In the genomic region with DNA sequence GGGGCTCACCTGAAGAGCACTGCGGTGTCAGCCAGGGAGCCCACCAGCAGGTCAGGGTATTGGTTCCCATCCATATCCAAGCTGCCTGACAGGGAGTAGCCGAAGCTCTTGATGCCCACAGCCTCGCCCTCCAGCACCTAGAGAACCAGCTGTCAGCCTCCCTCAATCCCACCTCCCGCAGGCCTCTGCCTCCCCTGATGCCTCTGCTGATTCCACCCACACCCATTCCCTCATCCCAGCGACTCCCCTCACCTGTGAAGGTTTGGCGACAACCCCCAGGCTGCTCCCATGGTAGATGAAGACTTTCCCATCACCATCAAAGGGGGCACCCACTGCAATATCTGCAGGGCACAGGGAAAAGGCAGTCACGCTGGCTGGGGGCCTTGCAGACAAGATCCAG, we compare ENCODE assay signal across 19 cellular contexts. TPM values are rescaled to one million over a fixed set of nuclear protein-coding genes. Genes with fewer than 3 reads are reported as not detected.
DNase-seq lines count a peak whose midpoint lies in the region; ATAC-seq and TF ChIP-seq lines count a peak whose summit lies in the region.
"Had no signal": no experiment of that assay in that cellular context is flagged by ENCODE, and none has a peak within 500 bp of the region (broad histone marks: within the 10 kb centered on the region; RNA-seq: fewer than 3 reads in every experiment).

No MANE protein-coding gene starts in this region.

- H3K36me3 ChIP-seq in right atrium auricular region (peaks cover 91% of the 10 kb centered on the region), skeletal muscle tissue (ENCODE audit: control insufficient read depth in 3 of 3, insufficient read depth in 3 of 3, low read length in 3 of 3) (peaks cover 64 to 79% (median 79%) of the 10 kb centered on the region in 3 donors), aorta (ENCODE audit: control insufficient read depth in 1 of 2, insufficient read depth in 2 of 2, low read length in 1 of 2) (peaks cover 0 to 21% of the 10 kb centered on the region in 2 donors)

- H3K4me1 ChIP-seq in right atrium auricular region (peaks cover 0 to 24% of the 10 kb centered on the region in 2 donors), skeletal muscle tissue (ENCODE audit: control insufficient read depth in 3 of 3, insufficient read depth in 3 of 3, low read length in 3 of 3) (peaks cover 26 to 35% (median 29%) of the 10 kb centered on the region in 3 donors), aorta (ENCODE audit: control insufficient read depth in 1 of 2, insufficient read depth in 2 of 2, low read length in 2 of 2) (no peaks in the 10 kb centered on the region)

- intact Hi-C loops in left ventricle myocardium superior (cut with micrococcal nuclease) (no loop called here), aorta (cut with DNase I) (no loop called here)

- WGBS in aorta, 2 donors: 91% methylated on average over 7 of the region's 7 CpGs

- ATAC-seq in left ventricle myocardium superior (no peak), aorta (ENCODE audit: low FRiP score) (no peak), HG03432 (IDR thresholded peaks at IDR 0.05; ENCODE audit: unreplicated experiment) (no peak), GM21737 (IDR thresholded peaks at IDR 0.05; ENCODE audit: unreplicated experiment) (no peak)
- ATAC-seq: Panc1 had no signal

- no peak overlapping the region for H3K4me3 ChIP-seq in right atrium auricular region
- no peak overlapping the region for H3K4me3 ChIP-seq in skeletal muscle tissue (ENCODE audit: low read length in 3 of 3)
- H3K4me3 ChIP-seq in aorta (ENCODE audit: low read length in 2 of 2): no peak overlapping the region

- H3K27ac ChIP-seq in right atrium auricular region: no peak overlapping the region
- peak overlapping the region; percentile 40 for H3K27ac ChIP-seq in skeletal muscle tissue (ENCODE audit: low read depth, low read length)
- no peak overlapping the region for H3K27ac ChIP-seq in aorta (ENCODE audit: low read depth in 1 of 2, low read length in 2 of 2)

- no peak for TF ChIP-seq CTCF in right atrium auricular region (IDR thresholded peaks at IDR 0.05)

- H3K9me3 ChIP-seq in right atrium auricular region: no peaks in the 10 kb centered on the region
- H3K9me3 ChIP-seq in skeletal muscle tissue (ENCODE audit: control insufficient read depth in 3 of 3, low read length in 3 of 3): no peaks in the 10 kb centered on the region
- H3K9me3 ChIP-seq in aorta (ENCODE audit: control insufficient read depth, low read length): no peaks in the 10 kb centered on the region

- H3K27me3 ChIP-seq in right atrium auricular region (no peaks in the 10 kb centered on the region), skeletal muscle tissue (ENCODE audit: control insufficient read depth in 3 of 3, insufficient read depth in 3 of 3, low read length in 3 of 3) (no peaks in the 10 kb centered on the region), aorta (ENCODE audit: control insufficient read depth in 1 of 2, insufficient read depth in 2 of 2, low read length in 1 of 2) (no peaks in the 10 kb centered on the region)

- DNase-seq in left ventricle myocardium superior: peak; percentile 11
- no peak for DNase-seq in right atrium auricular region (ENCODE audit: low spot score)
- DNase-seq in islet precursor cell: peak; percentile 47
- peak; percentile 26 to 48 for DNase-seq in aorta
- DNase-seq: CD4-positive, CD25-positive, alpha-beta regulatory T cell; EL; GF-D8; HCEC 1CT; Karpas-422; MV-4-11; NCI-H1105 treated with DMSO at 0.1 percent for 48 hours; NCI-H2081 treated with DMSO at 0.1 percent for 48 hours; NCI-H2171 treated with DMSO at 0.1 percent for 48 hours; NCI-H524 treated with DMSO at 0.1 percent for 48 hours; NCI-H82 had no signal

- peak overlapping the region in 1 of 3 donors; percentile 33 for H3K9ac ChIP-seq in skeletal muscle tissue (ENCODE audit: low read depth in 1 of 3, low read length in 3 of 3)

RNA-seq across cellular contexts. Expression of a gene that starts 10.0 kb away (rescaled TPM):
- total RNA-seq in left ventricle myocardium superior: 488 TPM
- 100 to 1,000 TPM; 291 to 309 TPM for total RNA-seq in right atrium auricular region
- total RNA-seq in skeletal muscle tissue: 123 TPM
- 100 to 1,000 TPM; 463 to 747 TPM for total RNA-seq in aorta
- polyA plus RNA-seq in aorta: 100 to 1,000 TPM in 1 of 2 donors, 10 to 100 TPM in 1; 76.1 to 633 TPM

RNA-seq across cellular contexts. Expression of a gene that starts 18.2 kb away (rescaled TPM):
- total RNA-seq in left ventricle myocardium superior: 124 TPM
- 100 to 1,000 TPM; 177 to 187 TPM for total RNA-seq in right atrium auricular region
- 42.3 TPM for total RNA-seq in skeletal muscle tissue
- total RNA-seq in aorta: 100 to 1,000 TPM in 1 of 2 donors, 10 to 100 TPM in 1; 87.3 to 115 TPM
- polyA plus RNA-seq in aorta: 100 to 1,000 TPM; 248 to 351 TPM

RNA-seq across cellular contexts. Expression of a gene that starts 22.5 kb away (rescaled TPM):
- total RNA-seq in left ventricle myocardium superior: 13.5 TPM
- total RNA-seq in right atrium auricular region: 10 to 100 TPM; 13.0 to 22.4 TPM
- total RNA-seq in skeletal muscle tissue: 19.8 TPM
- 10 to 100 TPM; 21.9 to 51.1 TPM for total RNA-seq in aorta
- polyA plus RNA-seq in aorta: 10 to 100 TPM; 16.7 to 49.4 TPM

RNA-seq across cellular contexts. Expression of a gene that starts 31.1 kb away (rescaled TPM):
- total RNA-seq in left ventricle myocardium superior (733 TPM), right atrium auricular region (1,000 to 10,000 TPM; 1,041 to 1,122 TPM), skeletal muscle tissue (1,640 TPM), aorta (1,000 to 10,000 TPM; 1,107 to 1,135 TPM)
- polyA plus RNA-seq in aorta: 1,000 to 10,000 TPM; 1,323 to 1,532 TPM

RNA-seq across cellular contexts. Expression of a gene that starts 45.2 kb away (rescaled TPM):
- 8.9 TPM for total RNA-seq in left ventricle myocardium superior
- 1 to 10 TPM; 8.1 to 8.6 TPM for total RNA-seq in right atrium auricular region
- total RNA-seq in skeletal muscle tissue: 3.1 TPM
- total RNA-seq in aorta: 1 to 10 TPM; 6.6 to 9.4 TPM
- polyA plus RNA-seq in aorta: 1 to 10 TPM; 3.0 to 4.2 TPM
